Comparison of ENCODE assay signal across 20 cellular contexts in genomic region chr1:116880952-116881351, GRCh38. TPM values are rescaled to one million over a fixed set of nuclear protein-coding genes. Genes with fewer than 3 reads are reported as not detected.
A peak's percentile ranks its signal among the peaks of the same experiment; 100 is the strongest.
DNase-seq lines count a peak whose midpoint lies in the region; ATAC-seq and TF ChIP-seq lines count a peak whose summit lies in the region.
"Had no signal": no experiment of that assay in that cellular context is flagged by ENCODE, and none has a peak within 500 bp of the region (broad histone marks: within the 10 kb centered on the region; RNA-seq: fewer than 3 reads in every experiment).

No MANE protein-coding gene starts in this region.

- no peaks in the 10 kb centered on the region for H3K27me3 Mint-ChIP-seq in brain
- H3K27me3 Mint-ChIP-seq in activated CD8-positive, alpha-beta memory T cell treated with anti-CD3 and anti-CD28 coated beads, Interleukin-2, amount 10 ng/mL, durations not matched to agents 7 days and 5 days = no peaks in the 10 kb centered on the region
- H3K27me3 Mint-ChIP-seq: CD4-positive, CD25-positive, alpha-beta regulatory T cell; naive thymus-derived CD4-positive, alpha-beta T cell; T-helper 17 cell had no signal

- peak; percentile 31 to 69 for DNase-seq in NCI-H446 (lab: John Stamatoyannopoulos, UW)
- DNase-seq in heart right ventricle = peak in 1 of 2 donors; percentile 42
- DNase-seq in sigmoid colon = peak; percentile 73
- no peak for DNase-seq in activated CD8-positive, alpha-beta memory T cell treated with anti-CD3 and anti-CD28 coated beads, Interleukin-2, amount 10 ng/mL, durations not matched to agents 7 days and 5 days
- DNase-seq in BE2C = no peak
- DNase-seq: activated naive CD4-positive, alpha-beta T cell treated with anti-CD3 and anti-CD28 coated beads for 36 hours; activated T-cell treated with anti-CD3 and anti-CD28 coated beads, Interleukin-2, amount 50 U/mL, for 72 hours; amniotic stem cell; CD4-positive, CD25-positive, alpha-beta regulatory T cell; DMS153; GOT3; naive thymus-derived CD4-positive, alpha-beta T cell; NCI-H2107; Peyer's patch; retina; stimulated activated naive CD4-positive, alpha-beta T cell treated with Interleukin-2 at 50 U/mL for 16 hours; T-helper 17 cell had no signal

- H3K4me3 ChIP-seq in heart right ventricle (no peak overlapping the region), sigmoid colon (no peak overlapping the region), BE2C (ENCODE audit: low read depth, low read length) (no peak overlapping the region)
- H3K4me3 ChIP-seq: Peyer's patch had no signal

- H3K27me3 ChIP-seq in heart right ventricle (no peaks in the 10 kb centered on the region), sigmoid colon (no peaks in the 10 kb centered on the region), BE2C (no peaks in the 10 kb centered on the region)
- H3K27me3 ChIP-seq: Peyer's patch had no signal

- TF ChIP-seq CTCF in brain (conservative IDR thresholded peaks at IDR 0.05) = no peak
- no peak for TF ChIP-seq CTCF in heart right ventricle (IDR thresholded peaks at IDR 0.05)
- TF ChIP-seq CTCF in sigmoid colon (IDR thresholded peaks at IDR 0.05) = no peak
- no peak for TF ChIP-seq CTCF in BE2C (IDR thresholded peaks at IDR 0.05; ENCODE audit: low read depth, low read length)

- WGBS in heart right ventricle, 2 donors = 83 to 87% methylated on average over 6 to 7 of the region's 7 CpGs
- WGBS in sigmoid colon, 2 donors = 92% methylated on average over 7 of the region's 7 CpGs

- H3K9me3 ChIP-seq in heart right ventricle (no peaks in the 10 kb centered on the region), sigmoid colon (no peaks in the 10 kb centered on the region), BE2C (no peaks in the 10 kb centered on the region)
- H3K9me3 ChIP-seq: Peyer's patch had no signal

- no peaks in the 10 kb centered on the region for H3K36me3 Mint-ChIP-seq in brain
- no peaks in the 10 kb centered on the region for H3K36me3 Mint-ChIP-seq in activated CD8-positive, alpha-beta memory T cell treated with anti-CD3 and anti-CD28 coated beads, Interleukin-2, amount 10 ng/mL, durations not matched to agents 7 days and 5 days
- H3K36me3 Mint-ChIP-seq: CD4-positive, CD25-positive, alpha-beta regulatory T cell had no signal

- CTCF ChIA-PET in activated CD8-positive, alpha-beta memory T cell treated with anti-CD3 and anti-CD28 coated beads, Interleukin-2, amount 10 ng/mL, durations not matched to agents 7 days and 5 days (lab: Charles Lee) = interaction anchor here (0.7 to 7.4 kb wide), 14 partner anchors 13 to 209 kb away, joined by 3 to 54 read pairs (median 6); no protein-coding TSS in a partner anchor

- peak overlapping the region; percentile 50 to 83 (median 65) for H3K27ac Mint-ChIP-seq in brain
- H3K27ac Mint-ChIP-seq in activated CD8-positive, alpha-beta memory T cell treated with anti-CD3 and anti-CD28 coated beads, Interleukin-2, amount 10 ng/mL, durations not matched to agents 7 days and 5 days = no peak overlapping the region
- H3K27ac Mint-ChIP-seq: activated naive CD4-positive, alpha-beta T cell treated with anti-CD3 and anti-CD28 coated beads for 36 hours; T-helper 17 cell had no signal

- no peak for TF ChIP-seq EP300 in sigmoid colon (IDR thresholded peaks at IDR 0.05)

- peaks cover 12 to 44% (median 26%) of the 10 kb centered on the region in 9 donors for H3K4me1 ChIP-seq in heart right ventricle
- H3K4me1 ChIP-seq in sigmoid colon = peaks cover 0 to 40% (median 27%) of the 10 kb centered on the region in 4 donors
- peaks cover 20% of the 10 kb centered on the region for H3K4me1 ChIP-seq in BE2C

- H3K4me3 Mint-ChIP-seq in brain = no peak overlapping the region
- H3K4me3 Mint-ChIP-seq in activated CD8-positive, alpha-beta memory T cell treated with anti-CD3 and anti-CD28 coated beads, Interleukin-2, amount 10 ng/mL, durations not matched to agents 7 days and 5 days = no peak overlapping the region
- H3K4me3 Mint-ChIP-seq: activated naive CD4-positive, alpha-beta T cell treated with anti-CD3 and anti-CD28 coated beads for 36 hours; activated T-cell treated with anti-CD3 and anti-CD28 coated beads, Interleukin-2, amount 50 U/mL, for 72 hours; CD4-positive, CD25-positive, alpha-beta regulatory T cell; naive thymus-derived CD4-positive, alpha-beta T cell; T-helper 17 cell had no signal

- intact Hi-C loops in heart right ventricle (cut with DNase I) = no loop called here
- intact Hi-C loops in sigmoid colon (cut with DNase I) = loop anchor here (2.0 kb wide), 1 partner anchor 28 kb away; the partner anchor contains the start of gene PTGFRN

- H3K4me1 Mint-ChIP-seq in brain = peaks cover 31% of the 10 kb centered on the region
- H3K4me1 Mint-ChIP-seq in activated CD8-positive, alpha-beta memory T cell treated with anti-CD3 and anti-CD28 coated beads, Interleukin-2, amount 10 ng/mL, durations not matched to agents 7 days and 5 days = peaks cover 7% of the 10 kb centered on the region

- ATAC-seq in heart right ventricle (peak in 3 of 8 donors; percentile 10 to 42 (median 21)), GM21737 (IDR thresholded peaks at IDR 0.05; ENCODE audit: unreplicated experiment) (no peak), GM18870 (IDR thresholded peaks at IDR 0.05; ENCODE audit: unreplicated experiment) (no peak)
- no peak for ATAC-seq in activated CD8-positive, alpha-beta memory T cell treated with anti-CD3 and anti-CD28 coated beads, Interleukin-2, amount 10 ng/mL, durations not matched to agents 7 days and 5 days
- ATAC-seq: naive thymus-derived CD4-positive, alpha-beta T cell; T-helper 17 cell had no signal

- H3K9me3 Mint-ChIP-seq in brain = peaks cover 0 to 5% (median 0%) of the 10 kb centered on the region in 5 experiments
- no peaks in the 10 kb centered on the region for H3K9me3 Mint-ChIP-seq in activated CD8-positive, alpha-beta memory T cell treated with anti-CD3 and anti-CD28 coated beads, Interleukin-2, amount 10 ng/mL, durations not matched to agents 7 days and 5 days (ENCODE audit: low read depth)
- H3K9me3 Mint-ChIP-seq: activated naive CD4-positive, alpha-beta T cell treated with anti-CD3 and anti-CD28 coated beads for 36 hours; activated T-cell treated with anti-CD3 and anti-CD28 coated beads, Interleukin-2, amount 50 U/mL, for 72 hours; CD4-positive, CD25-positive, alpha-beta regulatory T cell; naive thymus-derived CD4-positive, alpha-beta T cell had no signal

- no peak for TF ChIP-seq POLR2A in sigmoid colon (IDR thresholded peaks at IDR 0.05)

- peak overlapping the region in 8 of 10 donors; percentile 51 to 87 (median 72) for H3K27ac ChIP-seq in heart right ventricle
- H3K27ac ChIP-seq in sigmoid colon = peak overlapping the region in 3 of 4 donors; percentile 57 to 74 (median 62)

- H3K36me3 ChIP-seq in heart right ventricle (no peaks in the 10 kb centered on the region), sigmoid colon (no peaks in the 10 kb centered on the region), BE2C (no peaks in the 10 kb centered on the region)
- H3K36me3 ChIP-seq: Peyer's patch had no signal

RNA-seq across cellular contexts. Expression of gene PTGFRN, which starts 28.8 kb away (rescaled TPM):
- 8.7 TPM for polyA plus RNA-seq in brain (ENCODE audit: insufficient read depth, low read depth, low replicate concordance)
- 100 to 1,000 TPM in 8 of 10 donors, 10 to 100 TPM in 2; 76.8 to 318 (median 178) TPM for total RNA-seq in heart right ventricle
- 10 to 100 TPM; 21.2 to 84.4 TPM for polyA plus RNA-seq in heart right ventricle
- total RNA-seq in sigmoid colon = 100 to 1,000 TPM in 2 of 4 donors, 10 to 100 TPM in 2; 77.3 to 179 (median 109) TPM
- polyA plus RNA-seq in sigmoid colon = 10 to 100 TPM in 2 of 3 donors, 1 to 10 TPM in 1; 6.6 to 38.8 (median 11.8) TPM
- 1 to 10 TPM in 1 of 2 experiments, under 1 TPM in 1; 0.38 to 4.6 TPM for total RNA-seq in activated CD8-positive, alpha-beta memory T cell treated with anti-CD3 and anti-CD28 coated beads, Interleukin-2, amount 10 ng/mL, durations not matched to agents 7 days and 5 days
- 11.0 TPM for polyA plus RNA-seq in BE2C (2012; ENCODE audit: insufficient read depth, insufficient read length, low read depth)

Comparison
In these comparisons a context has a peak if more than half of its experiments do, and no peak if none do; other contexts are left out.
1. DNase-seq: peak in NCI-H446 (2 of 2) and sigmoid colon (single experiment); none in activated CD8-positive, alpha-beta memory T cell treated with anti-CD3 and anti-CD28 coated beads, Interleukin-2, amount 10 ng/mL, durations not matched to agents 7 days and 5 days (single experiment) and BE2C (single experiment).
2. RNA of gene PTGFRN, which starts 28.8 kb away (total RNA-seq): 76.8 to 318 TPM in heart right ventricle and 77.3 to 179 TPM in sigmoid colon; 0.38 to 4.6 TPM in activated CD8-positive, alpha-beta memory T cell treated with anti-CD3 and anti-CD28 coated beads, Interleukin-2, amount 10 ng/mL, durations not matched to agents 7 days and 5 days; every median in the first group is over 10 times any median in the second.